ENCODE assay signal across 10 cellular contexts in the genomic region with DNA sequence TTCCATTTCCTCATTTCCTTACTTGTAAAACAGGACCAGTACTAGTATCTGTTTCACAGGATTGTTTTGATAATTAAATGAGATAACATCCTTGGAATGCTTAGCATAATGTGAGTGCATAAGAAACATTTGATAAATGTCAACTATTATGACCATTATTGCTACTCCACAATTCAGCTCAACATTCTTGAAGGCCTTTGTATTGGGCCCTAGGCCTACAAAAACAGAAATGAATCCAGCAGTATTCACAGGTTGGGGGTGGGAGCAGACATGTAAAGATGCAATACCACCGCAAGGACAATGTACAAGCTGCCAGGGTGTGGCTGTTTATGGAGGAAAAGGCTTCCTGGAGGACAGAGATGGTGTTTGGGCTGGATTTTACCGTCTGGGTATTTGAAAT. TPM values are rescaled to one million over a fixed set of nuclear protein-coding genes. Genes with fewer than 3 reads are reported as not detected.
DNase-seq lines count a peak whose midpoint lies in the region; ATAC-seq and TF ChIP-seq lines count a peak whose summit lies in the region.
"Had no signal": no experiment of that assay in that cellular context is flagged by ENCODE, and none has a peak within 500 bp of the region (broad histone marks: within the 10 kb centered on the region; RNA-seq: fewer than 3 reads in every experiment).

No MANE protein-coding gene starts in this region.

- peaks cover 7% of the 10 kb centered on the region for H3K9me3 Mint-ChIP-seq in glutamatergic neuron (ENCODE audit: unreplicated experiment)
- no peaks in the 10 kb centered on the region for H3K9me3 Mint-ChIP-seq in stimulated activated naive B cell treated with anti-CD40 and anti-IgM and Interleukin-4, amounts not matched to agents 10 μg/mL and 1 μg/mL and 100 μg/mL, for 72 hours
- H3K9me3 Mint-ChIP-seq: T-cell had no signal

- no peaks in the 10 kb centered on the region for H4K20me1 ChIP-seq in GM23248 (ENCODE audit: insufficient read depth)

- TF ChIP-seq CTCF in glutamatergic neuron (IDR thresholded peaks at IDR 0.05; ENCODE audit: partially characterized antibody, unreplicated experiment): no peak

- peaks cover 17% of the 10 kb centered on the region for H3K4me1 ChIP-seq in GM23248 (ENCODE audit: insufficient read depth)
- H3K4me1 ChIP-seq in adipocyte (ENCODE audit: control insufficient read depth, insufficient read depth, low read length): peaks cover 40% of the 10 kb centered on the region

- no peak overlapping the region for H3K9ac ChIP-seq in GM23248
- peak overlapping the region; percentile 20 for H3K9ac ChIP-seq in adipocyte (ENCODE audit: low read length)

- H3K9me3 ChIP-seq in GM23248 (ENCODE audit: low read depth) (no peaks in the 10 kb centered on the region), adipocyte (ENCODE audit: control insufficient read depth, low read length) (no peaks in the 10 kb centered on the region)

- H3K9me2 ChIP-seq in GM23248 (ENCODE audit: insufficient read depth): no peaks in the 10 kb centered on the region

- no peak overlapping the region for H3K27ac ChIP-seq in GM23248

- H3F3A ChIP-seq in GM23248 (ENCODE audit: insufficient read depth): peaks cover 28% of the 10 kb centered on the region

- no peak overlapping the region for H3K4me3 ChIP-seq in GM23248
- H3K4me3 ChIP-seq in adipocyte (ENCODE audit: low read length): no peak overlapping the region

- H3K4me3 Mint-ChIP-seq in glutamatergic neuron (ENCODE audit: unreplicated experiment): no peak overlapping the region
- H3K4me3 Mint-ChIP-seq in stimulated activated naive B cell treated with anti-CD40 and anti-IgM and Interleukin-4, amounts not matched to agents 10 μg/mL and 1 μg/mL and 100 μg/mL, for 72 hours: peak overlapping the region in 1 of 2 donors; percentile 32
- H3K4me3 Mint-ChIP-seq: naive thymus-derived CD4-positive, alpha-beta T cell; T-cell had no signal

- peak; percentile 47 for DNase-seq in GM23248
- DNase-seq in adipocyte (ENCODE audit: low read depth): peak; percentile 72
- DNase-seq in glutamatergic neuron: no peak
- no peak for DNase-seq in stimulated activated naive B cell treated with anti-CD40 and anti-IgM and Interleukin-4, amounts not matched to agents 10 μg/mL and 1 μg/mL and 100 μg/mL, for 72 hours
- DNase-seq in activated gamma-delta T cell (lab: John Stamatoyannopoulos, UW): no peak
- no peak for DNase-seq in cardiac septum (ENCODE audit: low spot score)
- DNase-seq in T-helper 2 cell: no peak
- DNase-seq: naive thymus-derived CD4-positive, alpha-beta T cell; T-cell had no signal

- WGBS in GM23248 (ENCODE audit: low coverage in 1 of 2, low lambda C conversion rate in 2 of 2, missing lambda C conversion rate in 2 of 2), 2 experiments: 77 to 86% methylated on average over 2 of the region's 2 CpGs

- H3K4me2 ChIP-seq in GM23248 (ENCODE audit: unreplicated experiment): no peak overlapping the region

- peaks cover 16% of the 10 kb centered on the region for H3K4me1 Mint-ChIP-seq in glutamatergic neuron (ENCODE audit: low read depth, unreplicated experiment)
- peaks cover 27 to 39% of the 10 kb centered on the region in 2 donors for H3K4me1 Mint-ChIP-seq in stimulated activated naive B cell treated with anti-CD40 and anti-IgM and Interleukin-4, amounts not matched to agents 10 μg/mL and 1 μg/mL and 100 μg/mL, for 72 hours

- no peak overlapping the region for H2AFZ ChIP-seq in GM23248

- intact Hi-C loops in cardiac septum (cut with DNase I): no loop called here

- peak overlapping the region; percentile 10 for H3K27ac Mint-ChIP-seq in glutamatergic neuron (ENCODE audit: unreplicated experiment)
- H3K27ac Mint-ChIP-seq in stimulated activated naive B cell treated with anti-CD40 and anti-IgM and Interleukin-4, amounts not matched to agents 10 μg/mL and 1 μg/mL and 100 μg/mL, for 72 hours: peak overlapping the region; percentile 83
- H3K27ac Mint-ChIP-seq: naive thymus-derived CD4-positive, alpha-beta T cell; T-cell had no signal

- no peaks in the 10 kb centered on the region for H3K36me3 ChIP-seq in GM23248 (ENCODE audit: low read depth)
- H3K36me3 ChIP-seq in adipocyte (ENCODE audit: control insufficient read depth, insufficient read depth, low read length, severe bottlenecking): no peaks in the 10 kb centered on the region

- peaks cover 13% of the 10 kb centered on the region for H3K27me3 Mint-ChIP-seq in glutamatergic neuron (ENCODE audit: unreplicated experiment)
- H3K27me3 Mint-ChIP-seq in stimulated activated naive B cell treated with anti-CD40 and anti-IgM and Interleukin-4, amounts not matched to agents 10 μg/mL and 1 μg/mL and 100 μg/mL, for 72 hours: peaks cover 16 to 18% of the 10 kb centered on the region in 2 donors

- no peaks in the 10 kb centered on the region for H3K27me3 ChIP-seq in GM23248 (replicated peaks; ENCODE audit: insufficient read depth)
- H3K27me3 ChIP-seq in adipocyte (replicated peaks; ENCODE audit: control insufficient read depth, insufficient read depth, low read length): no peaks in the 10 kb centered on the region

- no peaks in the 10 kb centered on the region for H3K79me2 ChIP-seq in GM23248 (ENCODE audit: insufficient read depth)

- H3K36me3 Mint-ChIP-seq in glutamatergic neuron (ENCODE audit: unreplicated experiment): no peaks in the 10 kb centered on the region
- peaks cover 4 to 8% of the 10 kb centered on the region in 2 donors for H3K36me3 Mint-ChIP-seq in stimulated activated naive B cell treated with anti-CD40 and anti-IgM and Interleukin-4, amounts not matched to agents 10 μg/mL and 1 μg/mL and 100 μg/mL, for 72 hours

- no peak for ATAC-seq in stimulated activated naive B cell treated with anti-CD40 and anti-IgM and Interleukin-4, amounts not matched to agents 10 μg/mL and 1 μg/mL and 100 μg/mL, for 72 hours (replicated peaks)
- ATAC-seq in GM19328 (IDR thresholded peaks at IDR 0.05; ENCODE audit: unreplicated experiment): no peak
- ATAC-seq: naive thymus-derived CD4-positive, alpha-beta T cell; T-cell had no signal

- in situ Hi-C loops in GM23248 (cut with MboI): no loop called here

RNA-seq across cellular contexts. Expression of a gene that starts 57.2 kb away (rescaled TPM):
- 16.2 and 19.2 TPM in 2 replicates for total RNA-seq in GM23248 (2014; rRNA removed; shearing (Covaris generic))
- 15.4 and 17.0 TPM in 2 replicates for polyA plus RNA-seq in GM23248 (2016; fragmentation: Nextera tagmentation; extraction: Ambion mirVana)
- total RNA-seq in glutamatergic neuron (ENCODE audit: unreplicated experiment): 54.1 TPM
- 21.8 TPM for total RNA-seq in cardiac septum

Comparison
In these comparisons a context has a peak if more than half of its experiments do, and no peak if none do; other contexts are left out.
1. DNase-seq: peak in GM23248 (single experiment) and adipocyte (single experiment); none in glutamatergic neuron (single experiment), stimulated activated naive B cell treated with anti-CD40 and anti-IgM and Interleukin-4, amounts not matched to agents 10 μg/mL and 1 μg/mL and 100 μg/mL, for 72 hours (single experiment), activated gamma-delta T cell (single experiment), cardiac septum (single experiment) and T-helper 2 cell (0 of 5).